Comparison of ENCODE assay signal across 11 cellular contexts in the genomic region with DNA sequence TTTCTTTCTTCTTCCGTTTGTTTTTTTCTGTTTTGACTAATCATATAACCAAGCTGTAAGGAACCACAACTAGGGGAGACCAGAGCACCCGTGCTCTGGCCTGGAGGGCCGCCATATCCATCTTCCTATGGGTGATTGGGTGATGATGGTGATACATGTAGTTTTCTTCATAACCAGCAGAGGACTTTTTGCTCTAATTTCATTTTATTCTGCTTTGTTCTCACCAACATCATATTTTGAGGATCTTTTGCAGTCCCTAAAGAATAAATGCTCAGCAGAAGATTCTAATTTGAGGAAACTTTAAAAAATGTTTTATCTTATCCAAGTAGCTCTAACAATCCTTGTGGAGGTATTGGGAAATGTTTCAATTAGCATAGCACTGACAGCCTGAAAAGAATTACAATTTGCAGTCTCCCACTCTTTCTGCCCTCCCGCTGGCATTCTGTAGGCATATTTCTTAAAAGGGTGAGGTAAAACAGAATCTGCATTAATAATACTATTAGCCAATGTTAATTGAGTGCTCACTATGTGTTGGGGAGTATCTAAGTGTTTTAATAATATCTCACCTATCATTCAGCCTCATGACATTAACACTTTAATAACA.
A peak's percentile ranks its signal among the peaks of the same experiment; 100 is the strongest.
DNase-seq lines count a peak whose midpoint lies in the region; ATAC-seq and TF ChIP-seq lines count a peak whose summit lies in the region.
"Had no signal": no experiment of that assay in that cellular context is flagged by ENCODE, and none has a peak within 500 bp of the region (broad histone marks: within the 10 kb centered on the region; RNA-seq: fewer than 3 reads in every experiment).

No MANE protein-coding gene starts in this region.

- H3K27me3 ChIP-seq in BE2C, result peaks cover 6% of the 10 kb centered on the region

- no peaks in the 10 kb centered on the region for H3K9me3 ChIP-seq in BE2C

- POLR2A ChIA-PET in RWPE1 (lab: Yijun Ruan, JAX; ENCODE audit: low non-redundant PET), result no interaction called here

- DNase-seq in COLO829 (ENCODE audit: low spot score) (peak; percentile 15), HFFc6 (no peak), cerebellum (ENCODE audit: low spot score) (peak; percentile 61), midbrain (lab: John Stamatoyannopoulos, UW) (peak; percentile 7), HUDEP-2 (lab: John Stamatoyannopoulos, UW; ENCODE audit: unreplicated experiment in 76 of 76) (no peak), BE2C (no peak), RWPE1 (ENCODE audit: low spot score) (no peak)
- DNase-seq: activated B cell treated with CpG ODN at 0.5 μM for 24 hours; stimulated activated naive CD4-positive, alpha-beta T cell treated with Interleukin-2 at 50 U/mL for 16 hours had no signal

- H3K4me3 Mint-ChIP-seq in HFFc6, result no peak overlapping the region
- H3K4me3 Mint-ChIP-seq: activated B cell treated with CpG ODN at 0.5 μM for 24 hours had no signal

- no peaks in the 10 kb centered on the region for H3K36me3 ChIP-seq in BE2C

- H3K27me3 Mint-ChIP-seq in HFFc6 (ENCODE audit: insufficient read depth), result peaks cover 2% of the 10 kb centered on the region

- peak; percentile 83 for TF ChIP-seq CTCF in HFFc6 (IDR thresholded peaks at IDR 0.05)
- TF ChIP-seq CTCF in BE2C (IDR thresholded peaks at IDR 0.05; ENCODE audit: low read depth, low read length), result no peak
- no peak for TF ChIP-seq CTCF in RWPE1 (conservative IDR thresholded peaks at IDR 0.05; ENCODE audit: low read depth)

- H3K27ac Mint-ChIP-seq in HFFc6, result no peak overlapping the region
- H3K27ac Mint-ChIP-seq: activated B cell treated with CpG ODN at 0.5 μM for 24 hours had no signal

- no peak for ATAC-seq in HG02884 (IDR thresholded peaks at IDR 0.05; ENCODE audit: unreplicated experiment)

- no peaks in the 10 kb centered on the region for H3K9me3 Mint-ChIP-seq in HFFc6
- H3K9me3 Mint-ChIP-seq: activated B cell treated with CpG ODN at 0.5 μM for 24 hours had no signal

- CTCF ChIA-PET in RWPE1 (lab: Yijun Ruan, JAX), result interaction anchor here (0.7 kb wide), 1 partner anchor 213 kb away, joined by 5 read pairs; no protein-coding TSS in a partner anchor

- no peaks in the 10 kb centered on the region for H3K4me1 ChIP-seq in BE2C

- H3K4me1 Mint-ChIP-seq in HFFc6 (ENCODE audit: low read depth), result peaks cover 61% of the 10 kb centered on the region
- H3K4me1 Mint-ChIP-seq: activated B cell treated with CpG ODN at 0.5 μM for 24 hours had no signal

- H3K27ac ChIP-seq in RWPE1, result no peak overlapping the region
- H3K27ac ChIP-seq: KMS-11 had no signal

- peaks cover 6% of the 10 kb centered on the region; the same call in 1 of the 2 replicates for H3K36me3 Mint-ChIP-seq in HFFc6 (ENCODE audit: low read depth)

- no peak overlapping the region for H3K4me3 ChIP-seq in BE2C (ENCODE audit: low read depth, low read length)

Comparison
In these comparisons a context has a peak if more than half of its experiments do, and no peak if none do; other contexts are left out.
1. DNase-seq: peak in COLO829 (single experiment), cerebellum (single experiment) and midbrain (single experiment); none in HFFc6 (single experiment), HUDEP-2 (0 of 76), BE2C (single experiment) and RWPE1 (single experiment).